ENCODE assay signal across 8 cellular contexts in genomic region chr14:61438860-61439765, GRCh38.
DNase-seq lines count a peak whose midpoint lies in the region; ATAC-seq and TF ChIP-seq lines count a peak whose summit lies in the region.

No MANE protein-coding gene starts in this region.

- no peaks in the 10 kb centered on the region for H3K9me3 Mint-ChIP-seq in activated CD8-positive, alpha-beta memory T cell treated with anti-CD3 and anti-CD28 coated beads, Interleukin-2, amount 10 ng/mL, durations not matched to agents 7 days and 5 days (ENCODE audit: low read depth)
- no peaks in the 10 kb centered on the region for H3K9me3 Mint-ChIP-seq in progenitor cell of endocrine pancreas (ENCODE audit: low read depth)

- H3K36me3 ChIP-seq in ACC112 (ENCODE audit: insufficient read depth, low read length): no peaks in the 10 kb centered on the region

- no peaks in the 10 kb centered on the region for H3K27me3 Mint-ChIP-seq in activated CD8-positive, alpha-beta memory T cell treated with anti-CD3 and anti-CD28 coated beads, Interleukin-2, amount 10 ng/mL, durations not matched to agents 7 days and 5 days
- H3K27me3 Mint-ChIP-seq in progenitor cell of endocrine pancreas: no peaks in the 10 kb centered on the region

- no peak for DNase-seq in Jurkat, Clone E6-1 (ENCODE audit: low read depth, low spot score)
- DNase-seq in activated CD8-positive, alpha-beta memory T cell treated with anti-CD3 and anti-CD28 coated beads, Interleukin-2, amount 10 ng/mL, durations not matched to agents 7 days and 5 days: peak; percentile 78
- peak; percentile 18 to 63 for DNase-seq in foreskin fibroblast
- DNase-seq in progenitor cell of endocrine pancreas (ENCODE audit: low spot score, unreplicated experiment): no peak
- DNase-seq in NAMALWA (ENCODE audit: low spot score): no peak
- no peak for DNase-seq in NCI-H187 (lab: John Stamatoyannopoulos, UW)

- CTCF ChIA-PET in activated CD8-positive, alpha-beta memory T cell treated with anti-CD3 and anti-CD28 coated beads, Interleukin-2, amount 10 ng/mL, durations not matched to agents 7 days and 5 days (lab: Charles Lee): interaction anchor here (1.1 kb wide), 1 partner anchor 11 kb away, joined by 4 read pairs; no protein-coding TSS in a partner anchor

- H3K36me3 Mint-ChIP-seq in activated CD8-positive, alpha-beta memory T cell treated with anti-CD3 and anti-CD28 coated beads, Interleukin-2, amount 10 ng/mL, durations not matched to agents 7 days and 5 days: peaks cover 36% of the 10 kb centered on the region
- no peaks in the 10 kb centered on the region for H3K36me3 Mint-ChIP-seq in progenitor cell of endocrine pancreas (ENCODE audit: insufficient read depth)

- H3K79me2 ChIP-seq in ACC112 (ENCODE audit: control insufficient read depth, insufficient read depth, low read length, unreplicated experiment): no peaks in the 10 kb centered on the region

- H3K4me3 Mint-ChIP-seq in activated CD8-positive, alpha-beta memory T cell treated with anti-CD3 and anti-CD28 coated beads, Interleukin-2, amount 10 ng/mL, durations not matched to agents 7 days and 5 days: peak overlapping the region; percentile 75
- H3K4me3 Mint-ChIP-seq in progenitor cell of endocrine pancreas (ENCODE audit: low read depth): peak overlapping the region; percentile 7

- peaks cover 92% of the 10 kb centered on the region for H3K4me1 Mint-ChIP-seq in activated CD8-positive, alpha-beta memory T cell treated with anti-CD3 and anti-CD28 coated beads, Interleukin-2, amount 10 ng/mL, durations not matched to agents 7 days and 5 days
- peaks cover 19% of the 10 kb centered on the region for H3K4me1 Mint-ChIP-seq in progenitor cell of endocrine pancreas (ENCODE audit: low read depth)

- H3K4me1 ChIP-seq in ACC112 (ENCODE audit: control insufficient read depth, insufficient read depth, low read length, unreplicated experiment): peaks cover 12% of the 10 kb centered on the region

- H2AFZ ChIP-seq in ACC112 (ENCODE audit: low read length, unreplicated experiment): peak overlapping the region; percentile 74

- H3K4me3 ChIP-seq in ACC112 (ENCODE audit: low read depth, low read length): peak overlapping the region; percentile 26
- H3K4me3 ChIP-seq in Jurkat, Clone E6-1 (ENCODE audit: low read length): peak overlapping the region; percentile 31
- no peak overlapping the region for H3K4me3 ChIP-seq in foreskin fibroblast (ENCODE audit: low read depth in 1 of 2, low read length in 2 of 2)

- ATAC-seq in GM19023 (IDR thresholded peaks at IDR 0.05; ENCODE audit: unreplicated experiment): peak; percentile 54
- ATAC-seq in activated CD8-positive, alpha-beta memory T cell treated with anti-CD3 and anti-CD28 coated beads, Interleukin-2, amount 10 ng/mL, durations not matched to agents 7 days and 5 days: peak; percentile 62

- no peaks in the 10 kb centered on the region for H3K27me3 ChIP-seq in ACC112 (ENCODE audit: insufficient read depth, low read length)

- TF ChIP-seq CTCF in foreskin fibroblast (IDR thresholded peaks at IDR 0.05; ENCODE audit: low read depth, low read length): no peak
- TF ChIP-seq CTCF in progenitor cell of endocrine pancreas (IDR thresholded peaks at IDR 0.05; ENCODE audit: unreplicated experiment): no peak

- H3K27ac Mint-ChIP-seq in activated CD8-positive, alpha-beta memory T cell treated with anti-CD3 and anti-CD28 coated beads, Interleukin-2, amount 10 ng/mL, durations not matched to agents 7 days and 5 days: peak overlapping the region; percentile 92
- H3K27ac Mint-ChIP-seq in progenitor cell of endocrine pancreas: no peak overlapping the region

- H3K27ac ChIP-seq in ACC112 (ENCODE audit: low read depth, low read length): peak overlapping the region; percentile 35

Comparison
In these comparisons a context has a peak if more than half of its experiments do, and no peak if none do; other contexts are left out.
1. H3K4me3 ChIP-seq: peak in ACC112 (single experiment) and Jurkat, Clone E6-1 (single experiment); none in foreskin fibroblast (0 of 2).
2. DNase-seq: peak in activated CD8-positive, alpha-beta memory T cell treated with anti-CD3 and anti-CD28 coated beads, Interleukin-2, amount 10 ng/mL, durations not matched to agents 7 days and 5 days (single experiment) and foreskin fibroblast (2 of 2); none in Jurkat, Clone E6-1 (single experiment), progenitor cell of endocrine pancreas (single experiment), NAMALWA (single experiment) and NCI-H187 (0 of 2).